Comparison of ENCODE assay signal across 1 cellular context in the genomic region with DNA sequence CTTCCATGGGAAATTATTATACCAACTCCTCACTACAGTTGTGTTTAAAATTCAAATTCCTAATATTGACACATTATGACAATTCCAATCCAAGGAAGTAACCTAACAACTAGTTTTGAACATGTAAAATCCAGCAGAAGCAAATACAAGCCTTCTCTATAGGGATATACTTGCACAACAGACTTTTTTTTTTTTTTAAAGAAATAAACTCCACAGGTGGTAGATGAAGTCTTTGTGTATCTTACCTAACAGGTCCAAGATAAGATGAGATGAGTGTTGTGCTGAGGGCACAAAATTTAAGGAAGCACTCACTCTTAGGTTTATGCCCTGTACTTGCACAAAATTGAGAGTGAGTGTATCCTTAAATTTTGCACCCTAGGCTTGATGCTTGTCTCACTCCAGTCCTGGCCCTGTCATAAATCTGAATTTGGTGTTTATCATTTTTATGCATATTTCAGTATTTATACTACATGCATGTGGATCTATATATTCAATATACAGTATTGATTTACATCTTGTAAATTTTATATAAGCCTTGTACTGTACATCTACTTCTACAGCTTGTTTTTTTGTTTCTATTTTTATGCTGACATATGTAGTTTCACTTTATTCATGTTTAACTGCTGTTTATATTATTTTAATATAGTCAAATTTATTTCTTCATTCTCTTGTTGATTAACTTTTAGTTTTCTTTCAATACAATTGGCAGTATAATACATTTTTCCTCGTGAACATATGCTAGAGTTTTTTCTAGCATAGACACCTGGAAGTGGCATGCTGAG.
TF ChIP-seq lines count a peak whose summit lies in the region.

No MANE protein-coding gene starts in this region.

TF ChIP-seq in GM23338, 12 proteins besides CTCF, POLR2A, EP300 and RAD21 (continued from another document):
- TF ChIP-seq, protein P1, sequence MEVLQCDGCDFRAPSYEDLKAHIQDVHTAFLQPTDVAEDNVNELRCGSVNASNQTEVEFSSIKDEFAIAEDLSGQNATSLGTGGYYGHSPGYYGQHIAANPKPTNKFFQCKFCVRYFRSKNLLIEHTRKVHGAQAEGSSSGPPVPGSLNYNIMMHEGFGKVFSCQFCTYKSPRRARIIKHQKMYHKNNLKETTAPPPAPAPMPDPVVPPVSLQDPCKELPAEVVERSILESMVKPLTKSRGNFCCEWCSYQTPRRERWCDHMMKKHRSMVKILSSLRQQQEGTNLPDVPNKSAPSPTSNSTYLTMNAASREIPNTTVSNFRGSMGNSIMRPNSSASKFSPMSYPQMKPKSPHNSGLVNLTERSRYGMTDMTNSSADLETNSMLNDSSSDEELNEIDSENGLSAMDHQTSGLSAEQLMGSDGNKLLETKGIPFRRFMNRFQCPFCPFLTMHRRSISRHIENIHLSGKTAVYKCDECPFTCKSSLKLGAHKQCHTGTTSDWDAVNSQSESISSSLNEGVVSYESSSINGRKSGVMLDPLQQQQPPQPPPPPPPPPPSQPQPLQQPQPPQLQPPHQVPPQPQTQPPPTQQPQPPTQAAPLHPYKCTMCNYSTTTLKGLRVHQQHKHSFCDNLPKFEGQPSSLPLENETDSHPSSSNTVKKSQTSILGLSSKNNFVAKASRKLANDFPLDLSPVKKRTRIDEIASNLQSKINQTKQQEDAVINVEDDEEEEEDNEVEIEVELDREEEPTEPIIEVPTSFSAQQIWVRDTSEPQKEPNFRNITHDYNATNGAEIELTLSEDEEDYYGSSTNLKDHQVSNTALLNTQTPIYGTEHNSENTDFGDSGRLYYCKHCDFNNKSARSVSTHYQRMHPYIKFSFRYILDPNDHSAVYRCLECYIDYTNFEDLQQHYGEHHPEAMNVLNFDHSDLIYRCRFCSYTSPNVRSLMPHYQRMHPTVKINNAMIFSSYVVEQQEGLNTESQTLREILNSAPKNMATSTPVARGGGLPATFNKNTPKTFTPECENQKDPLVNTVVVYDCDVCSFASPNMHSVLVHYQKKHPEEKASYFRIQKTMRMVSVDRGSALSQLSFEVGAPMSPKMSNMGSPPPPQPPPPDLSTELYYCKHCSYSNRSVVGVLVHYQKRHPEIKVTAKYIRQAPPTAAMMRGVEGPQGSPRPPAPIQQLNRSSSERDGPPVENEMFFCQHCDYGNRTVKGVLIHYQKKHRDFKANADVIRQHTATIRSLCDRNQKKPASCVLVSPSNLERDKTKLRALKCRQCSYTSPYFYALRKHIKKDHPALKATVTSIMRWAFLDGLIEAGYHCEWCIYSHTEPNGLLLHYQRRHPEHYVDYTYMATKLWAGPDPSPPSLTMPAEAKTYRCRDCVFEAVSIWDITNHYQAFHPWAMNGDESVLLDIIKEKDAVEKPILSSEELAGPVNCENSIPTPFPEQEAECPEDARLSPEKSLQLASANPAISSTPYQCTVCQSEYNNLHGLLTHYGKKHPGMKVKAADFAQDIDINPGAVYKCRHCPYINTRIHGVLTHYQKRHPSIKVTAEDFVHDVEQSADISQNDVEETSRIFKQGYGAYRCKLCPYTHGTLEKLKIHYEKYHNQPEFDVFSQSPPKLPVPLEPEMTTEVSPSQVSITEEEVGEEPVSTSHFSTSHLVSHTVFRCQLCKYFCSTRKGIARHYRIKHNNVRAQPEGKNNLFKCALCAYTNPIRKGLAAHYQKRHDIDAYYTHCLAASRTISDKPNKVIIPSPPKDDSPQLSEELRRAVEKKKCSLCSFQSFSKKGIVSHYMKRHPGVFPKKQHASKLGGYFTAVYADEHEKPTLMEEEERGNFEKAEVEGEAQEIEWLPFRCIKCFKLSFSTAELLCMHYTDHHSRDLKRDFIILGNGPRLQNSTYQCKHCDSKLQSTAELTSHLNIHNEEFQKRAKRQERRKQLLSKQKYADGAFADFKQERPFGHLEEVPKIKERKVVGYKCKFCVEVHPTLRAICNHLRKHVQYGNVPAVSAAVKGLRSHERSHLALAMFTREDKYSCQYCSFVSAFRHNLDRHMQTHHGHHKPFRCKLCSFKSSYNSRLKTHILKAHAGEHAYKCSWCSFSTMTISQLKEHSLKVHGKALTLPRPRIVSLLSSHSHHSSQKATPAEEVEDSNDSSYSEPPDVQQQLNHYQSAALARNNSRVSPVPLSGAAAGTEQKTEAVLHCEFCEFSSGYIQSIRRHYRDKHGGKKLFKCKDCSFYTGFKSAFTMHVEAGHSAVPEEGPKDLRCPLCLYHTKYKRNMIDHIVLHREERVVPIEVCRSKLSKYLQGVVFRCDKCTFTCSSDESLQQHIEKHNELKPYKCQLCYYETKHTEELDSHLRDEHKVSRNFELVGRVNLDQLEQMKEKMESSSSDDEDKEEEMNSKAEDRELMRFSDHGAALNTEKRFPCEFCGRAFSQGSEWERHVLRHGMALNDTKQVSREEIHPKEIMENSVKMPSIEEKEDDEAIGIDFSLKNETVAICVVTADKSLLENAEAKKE (CRISPR knock-in tag; IDR thresholded peaks at IDR 0.05), result no peak
